In genomic region chr15:89656116-89656815, GRCh38 we compare ENCODE assay signal across 11 cellular contexts. TPM values are rescaled to one million over a fixed set of nuclear protein-coding genes. Genes with fewer than 3 reads are reported as not detected.
A peak's percentile ranks its signal among the peaks of the same experiment; 100 is the strongest.
DNase-seq lines count a peak whose midpoint lies in the region; ATAC-seq, FAIRE-seq and TF ChIP-seq lines count a peak whose summit lies in the region.
"Had no signal": no experiment of that assay in that cellular context is flagged by ENCODE, and none has a peak within 500 bp of the region (broad histone marks: within the 10 kb centered on the region; RNA-seq: fewer than 3 reads in every experiment).

No MANE protein-coding gene starts in this region.

- in situ Hi-C loops in HepG2 (cut with HindIII; ENCODE audit: extremely low pct_ligation_motif_present, low pct_unique_long_range_greater_than_20kb) = no loop called here

- ATAC-seq in HepG2 = no peak
- ATAC-seq in right lobe of liver = no peak

- CTCF ChIA-PET in HepG2 (lab: Yijun Ruan, JAX; ENCODE audit: low intra/inter-chr PET ratio, low total read pairs) = no interaction called here

- FAIRE-seq in HepG2 (lab: Jason Lieb, UNC) = no peak
- FAIRE-seq: HTR-8/SVneo had no signal

- H3K4me2 ChIP-seq in HepG2 (ENCODE audit: low read depth, low read length) = peak overlapping the region; percentile 100
- no peak overlapping the region for H3K4me2 ChIP-seq in smooth muscle cell

- no peak overlapping the region for H2AFZ ChIP-seq in HepG2 (ENCODE audit: low read length)
- H2AFZ ChIP-seq in smooth muscle cell (ENCODE audit: low read depth) = no peak overlapping the region

- H3F3A ChIP-seq in smooth muscle cell (ENCODE audit: low read depth) = peaks cover 3% of the 10 kb centered on the region

- WGBS in HepG2 (ENCODE audit: low lambda C conversion rate) = 16% methylated on average over 7 of the region's 7 CpGs
- WGBS in right lobe of liver (ENCODE audit: insufficient coverage, low coverage, low lambda C conversion rate, missing lambda C conversion rate) = 75% methylated on average over 6 of the region's 7 CpGs
- WGBS in smooth muscle cell (ENCODE audit: low lambda C conversion rate) = 64% methylated on average over 7 of the region's 7 CpGs

- H3K4me1 ChIP-seq in HepG2 (ENCODE audit: insufficient read depth, low read length) (peaks cover 31% of the 10 kb centered on the region), right lobe of liver (peaks cover 0 to 9% (median 0%) of the 10 kb centered on the region in 4 donors), smooth muscle cell (ENCODE audit: low read depth) (peaks cover 7% of the 10 kb centered on the region)
- H3K4me1 ChIP-seq in effector memory CD4-positive, alpha-beta T cell (ENCODE audit: control insufficient read depth, insufficient read depth, low read length, poor library complexity, severe bottlenecking) = peaks cover 5% of the 10 kb centered on the region

- no peaks in the 10 kb centered on the region for H3K9me3 ChIP-seq in HepG2 (ENCODE audit: low read length)
- no peaks in the 10 kb centered on the region for H3K9me3 ChIP-seq in right lobe of liver
- H3K9me3 ChIP-seq in SK-N-MC (ENCODE audit: low read depth, low read length) = no peaks in the 10 kb centered on the region
- H3K9me3 ChIP-seq in effector memory CD4-positive, alpha-beta T cell (ENCODE audit: control insufficient read depth, low read length) = no peaks in the 10 kb centered on the region
- no peaks in the 10 kb centered on the region for H3K9me3 ChIP-seq in WERI-Rb-1 (ENCODE audit: severe bottlenecking)
- H3K9me3 ChIP-seq in smooth muscle cell (replicated peaks; ENCODE audit: low read depth) = no peaks in the 10 kb centered on the region

- DNase-seq in HepG2 (ENCODE audit: low spot score) (no peak), right lobe of liver (no peak), SK-N-MC (ENCODE audit: low read depth, low spot score) (no peak), fibroblast of the aortic adventitia (ENCODE audit: low read depth) (peak; percentile 32), NCI-H2029 (lab: John Stamatoyannopoulos, UW) (no peak), WERI-Rb-1 (no peak), smooth muscle cell (lab: John Stamatoyannopoulos, UW; ENCODE audit: unreplicated experiment) (no peak)
- no peak for DNase-seq in effector memory CD4-positive, alpha-beta T cell
- DNase-seq: activated CD8-positive, alpha-beta memory T cell treated with anti-CD3 and anti-CD28 coated beads, Interleukin-2, amount 10 ng/mL, durations not matched to agents 7 days and 5 days; SIG-M5 had no signal

- TF ChIP-seq RAD21 in HepG2 (CRISPR knock-in tag; IDR thresholded peaks at IDR 0.05) = no peak

- H4K20me1 ChIP-seq in HepG2 (ENCODE audit: insufficient read depth, low read length) (no peaks in the 10 kb centered on the region), smooth muscle cell (ENCODE audit: low read depth) (peaks cover 6% of the 10 kb centered on the region)

- H3K4me3 ChIP-seq in HepG2 (replicated peaks in 1 of 3; ENCODE audit: insufficient read depth in 1 of 3, low read depth in 2 of 3, low read length in 3 of 3) (peak overlapping the region in 1 of 3 experiments; percentile 66; a peak in 1 of 6 replicates), right lobe of liver (no peak overlapping the region), SK-N-MC (no peak overlapping the region), fibroblast of the aortic adventitia (ENCODE audit: low read depth, low read length) (no peak overlapping the region), WERI-Rb-1 (ENCODE audit: low read depth, low read length) (no peak overlapping the region), smooth muscle cell (no peak overlapping the region)
- no peak overlapping the region for H3K4me3 ChIP-seq in effector memory CD4-positive, alpha-beta T cell (ENCODE audit: insufficient read depth, low read depth, low read length, poor library complexity, severe bottlenecking)

- H3K9ac ChIP-seq in HepG2 (ENCODE audit: insufficient read depth, low read depth, low read length) = no peak overlapping the region
- peak overlapping the region; percentile 42 for H3K9ac ChIP-seq in SK-N-MC (ENCODE audit: insufficient read length)
- H3K9ac ChIP-seq in smooth muscle cell (ENCODE audit: low read depth) = no peak overlapping the region

- H3K27me3 ChIP-seq in HepG2 (ENCODE audit: control insufficient read depth in 1 of 2, insufficient read depth in 2 of 2, low read length in 2 of 2) (peaks cover 0 to 2% of the 10 kb centered on the region in 2 experiments; a peak in 1 of 5 replicates), right lobe of liver (no peaks in the 10 kb centered on the region), WERI-Rb-1 (ENCODE audit: insufficient read depth, low read depth, severe bottlenecking) (no peaks in the 10 kb centered on the region), smooth muscle cell (ENCODE audit: low read depth) (no peaks in the 10 kb centered on the region)
- peaks cover 17% of the 10 kb centered on the region for H3K27me3 ChIP-seq in effector memory CD4-positive, alpha-beta T cell (replicated peaks; ENCODE audit: control insufficient read depth, insufficient read depth, low read length, poor library complexity, severe bottlenecking)

- TF ChIP-seq CTCF in HepG2 (CRISPR knock-in tag; IDR thresholded peaks at IDR 0.05) (no peak), right lobe of liver (IDR thresholded peaks at IDR 0.05) (no peak), fibroblast of the aortic adventitia (IDR thresholded peaks at IDR 0.05; ENCODE audit: insufficient read depth, low read length) (no peak), WERI-Rb-1 (IDR thresholded peaks at IDR 0.05; ENCODE audit: low read depth, low read length) (no peak), smooth muscle cell (IDR thresholded peaks at IDR 0.05; ENCODE audit: borderline replicate concordance, insufficient read depth, poor library complexity, severe bottlenecking) (no peak)

- TF ChIP-seq EP300 in HepG2 (IDR thresholded peaks at IDR 0.05; ENCODE audit: low read depth in 2 of 2, low read length in 2 of 2) = no peak
- TF ChIP-seq EP300 in HepG2 (CRISPR knock-in tag; IDR thresholded peaks at IDR 0.05; ENCODE audit: borderline replicate concordance) = no peak

- H3K27ac ChIP-seq in HepG2 (ENCODE audit: extremely low read length, insufficient read depth, low read length) = no peak overlapping the region
- no peak overlapping the region for H3K27ac ChIP-seq in right lobe of liver
- peak overlapping the region; percentile 86 for H3K27ac ChIP-seq in SK-N-MC
- H3K27ac ChIP-seq in effector memory CD4-positive, alpha-beta T cell (ENCODE audit: insufficient read depth, low read length, poor library complexity, severe bottlenecking) = no peak overlapping the region
- no peak overlapping the region for H3K27ac ChIP-seq in WERI-Rb-1
- H3K27ac ChIP-seq in smooth muscle cell (ENCODE audit: low read depth) = no peak overlapping the region

- no peaks in the 10 kb centered on the region for H3K79me2 ChIP-seq in HepG2 (ENCODE audit: insufficient read depth, low read length)
- peaks cover 11% of the 10 kb centered on the region for H3K79me2 ChIP-seq in smooth muscle cell (ENCODE audit: low read depth)

- BruUV-seq in HepG2 (replicated peaks; lab: Mats Ljungman, UMichigan) = no TSS peak

- intact Hi-C loops in HepG2 (cut with micrococcal nuclease; ENCODE audit: unreplicated experiment) (no loop called here), right lobe of liver (cut with DNase I) (no loop called here)

- H3K36me3 ChIP-seq in HepG2 (replicated peaks in 1 of 2; ENCODE audit: control insufficient read depth in 1 of 2, insufficient read depth in 2 of 2, low read length in 2 of 2) (no peaks in the 10 kb centered on the region), right lobe of liver (no peaks in the 10 kb centered on the region), SK-N-MC (ENCODE audit: insufficient read depth, low read length) (peaks cover 14% of the 10 kb centered on the region; the same call in 1 of the 2 replicates), WERI-Rb-1 (peaks cover 11% of the 10 kb centered on the region; the same call in 1 of the 2 replicates), smooth muscle cell (ENCODE audit: low read depth) (no peaks in the 10 kb centered on the region)
- H3K36me3 ChIP-seq in effector memory CD4-positive, alpha-beta T cell (ENCODE audit: control insufficient read depth, insufficient read depth, low read length) = no peaks in the 10 kb centered on the region

- POLR2A ChIA-PET in HepG2 (lab: Yijun Ruan, JAX) = no interaction called here

- TF ChIP-seq POLR2A in HepG2 (IDR thresholded peaks at IDR 0.05; ENCODE audit: insufficient read depth in 1 of 2, low read depth in 2 of 2, low read length in 2 of 2) (no peak), right lobe of liver (IDR thresholded peaks at IDR 0.05) (no peak)

RNA-seq across cellular contexts. Expression of gene KIF7, which starts 1.0 kb away (rescaled TPM):
- total RNA-seq in HepG2 (2016; rRNA removed; fragmentation: Illumina TruSeq; extraction: Trizol) = 4.4 and 6.2 TPM in 2 replicates
- 0.26 and 0.40 TPM in 2 replicates for total RNA-seq in HepG2 (2016; cell fraction: cytosol; rRNA removed; fragmentation: Illumina TruSeq; extraction: Trizol; ENCODE audit: low read depth)
- total RNA-seq in HepG2 (2016; cell fraction: insoluble cytoplasmic fraction; rRNA removed; fragmentation: Illumina TruSeq; extraction: Trizol) = 3.6 and 6.7 TPM in 2 replicates
- total RNA-seq in HepG2 (2016; cell fraction: membrane; rRNA removed; fragmentation: Illumina TruSeq; extraction: Trizol) = 0.65 and 0.86 TPM in 2 replicates
- total RNA-seq in HepG2 (2016; cell fraction: nucleus; rRNA removed; fragmentation: Illumina TruSeq; extraction: Trizol) = 4.7 and 7.0 TPM in 2 replicates
- 1.5 and 2.2 TPM in 2 replicates for polyA plus RNA-seq in HepG2 (2011; rRNA removed)
- 1.0 and 1.3 TPM in 2 replicates for polyA plus RNA-seq in HepG2 (2011; cell fraction: cytosol; rRNA removed)
- 7.0 and 11.6 TPM in 2 replicates for polyA plus RNA-seq in HepG2 (2011; cell fraction: nucleus; rRNA removed)
- 1.1 and 1.2 TPM in 2 replicates for polyA plus RNA-seq in HepG2 (2012)
- 0.14 and 0.16 TPM in 2 replicates for polyA plus RNA-seq in HepG2 (2016; cell fraction: cytosol; fragmentation: Illumina TruSeq; extraction: Trizol; ENCODE audit: low read depth)
- 3.4 and 4.0 TPM in 2 replicates for polyA plus RNA-seq in HepG2 (2016; cell fraction: insoluble cytoplasmic fraction; fragmentation: Illumina TruSeq; extraction: Trizol; ENCODE audit: low read depth)
- 0.29 and 0.38 TPM in 2 replicates for polyA plus RNA-seq in HepG2 (2016; cell fraction: membrane; fragmentation: Illumina TruSeq; extraction: Trizol; ENCODE audit: low read depth)
- 12.8 and 16.5 TPM in 2 replicates for polyA plus RNA-seq in HepG2 (2016; cell fraction: nucleus; fragmentation: Illumina TruSeq; extraction: Trizol; ENCODE audit: insufficient read depth, low read depth)
- polyA minus RNA-seq in HepG2 (2011; rRNA and poly(A)+ RNA removed; ENCODE audit: low replicate concordance) = 0.21 and 4.1 TPM in 2 replicates
- polyA minus RNA-seq in HepG2 (2011; cell fraction: cytosol; rRNA and poly(A)+ RNA removed) = 0.89 and 1.2 TPM in 2 replicates
- polyA minus RNA-seq in HepG2 (2011; cell fraction: nucleus; rRNA and poly(A)+ RNA removed) = 3.3 and 3.5 TPM in 2 replicates
- under 1 TPM; 0.34 to 0.92 (median 0.48) TPM for total RNA-seq in right lobe of liver
- 10.6 and 22.1 TPM in 2 replicates for total RNA-seq in fibroblast of the aortic adventitia (ENCODE audit: low replicate concordance)
- 4.8 and 7.6 TPM in 2 replicates for total RNA-seq in smooth muscle cell
- 7.4 and 7.6 TPM in 2 replicates for polyA plus RNA-seq in smooth muscle cell

RNA-seq across cellular contexts. Expression of gene PLIN1, which starts 22.9 kb away (rescaled TPM):
- total RNA-seq in HepG2 (2016; rRNA removed; fragmentation: Illumina TruSeq; extraction: Trizol) = 0.73 and 1.2 TPM in 2 replicates
- 0.71 TPM in 2 replicates for total RNA-seq in HepG2 (2016; cell fraction: cytosol; rRNA removed; fragmentation: Illumina TruSeq; extraction: Trizol; ENCODE audit: low read depth)
- total RNA-seq in HepG2 (2016; cell fraction: insoluble cytoplasmic fraction; rRNA removed; fragmentation: Illumina TruSeq; extraction: Trizol) = 0.65 and 1.4 TPM in 2 replicates
- total RNA-seq in HepG2 (2016; cell fraction: membrane; rRNA removed; fragmentation: Illumina TruSeq; extraction: Trizol) = 0.34 and 0.76 TPM in 2 replicates
- 1.3 TPM in 2 replicates for total RNA-seq in HepG2 (2016; cell fraction: nucleus; rRNA removed; fragmentation: Illumina TruSeq; extraction: Trizol)
- polyA plus RNA-seq in HepG2 (2011; rRNA removed) = 0.74 and 0.78 TPM in 2 replicates
- polyA plus RNA-seq in HepG2 (2011; cell fraction: cytosol; rRNA removed) = 0.16 and 0.60 TPM in 2 replicates
- 1.6 and 2.1 TPM in 2 replicates for polyA plus RNA-seq in HepG2 (2011; cell fraction: nucleus; rRNA removed)
- polyA plus RNA-seq in HepG2 (2012) = 0.49 and 0.54 TPM in 2 replicates
- 1.5 and 1.7 TPM in 2 replicates for polyA plus RNA-seq in HepG2 (2016; cell fraction: cytosol; fragmentation: Illumina TruSeq; extraction: Trizol; ENCODE audit: low read depth)
- polyA plus RNA-seq in HepG2 (2016; cell fraction: insoluble cytoplasmic fraction; fragmentation: Illumina TruSeq; extraction: Trizol; ENCODE audit: low read depth) = 0.97 and 1.0 TPM in 2 replicates
- 0.22 and 0.55 TPM in 2 replicates for polyA plus RNA-seq in HepG2 (2016; cell fraction: membrane; fragmentation: Illumina TruSeq; extraction: Trizol; ENCODE audit: low read depth)
- 3.1 and 3.5 TPM in 2 replicates for polyA plus RNA-seq in HepG2 (2016; cell fraction: nucleus; fragmentation: Illumina TruSeq; extraction: Trizol; ENCODE audit: insufficient read depth, low read depth)
- 0.49 TPM in 1 of 2 replicates, not detected in the other for polyA minus RNA-seq in HepG2 (2011; rRNA and poly(A)+ RNA removed; ENCODE audit: low replicate concordance)
- not detected in 2 replicates for polyA minus RNA-seq in HepG2 (2011; cell fraction: cytosol; rRNA and poly(A)+ RNA removed)
- polyA minus RNA-seq in HepG2 (2011; cell fraction: nucleus; rRNA and poly(A)+ RNA removed) = 0.87 and 1.4 TPM in 2 replicates
- 10 to 100 TPM in 4 of 6 experiments, 1 to 10 TPM in 2; 2.5 to 28.8 (median 18.6) TPM for total RNA-seq in right lobe of liver
- 0.27 and 0.41 TPM in 2 replicates for total RNA-seq in fibroblast of the aortic adventitia (ENCODE audit: low replicate concordance)
- total RNA-seq in smooth muscle cell = 0.04 and 0.13 TPM in 2 replicates
- polyA plus RNA-seq in smooth muscle cell = 0.66 TPM in 1 of 2 replicates, not detected in the other

RNA-seq across cellular contexts. Expression of gene PEX11A, which starts 34.3 kb away (rescaled TPM):
- 13.9 and 15.1 TPM in 2 replicates for total RNA-seq in HepG2 (2016; rRNA removed; fragmentation: Illumina TruSeq; extraction: Trizol)
- 4.7 and 7.4 TPM in 2 replicates for total RNA-seq in HepG2 (2016; cell fraction: cytosol; rRNA removed; fragmentation: Illumina TruSeq; extraction: Trizol; ENCODE audit: low read depth)
- total RNA-seq in HepG2 (2016; cell fraction: insoluble cytoplasmic fraction; rRNA removed; fragmentation: Illumina TruSeq; extraction: Trizol) = 13.4 and 17.5 TPM in 2 replicates
- 13.1 and 13.3 TPM in 2 replicates for total RNA-seq in HepG2 (2016; cell fraction: membrane; rRNA removed; fragmentation: Illumina TruSeq; extraction: Trizol)
- total RNA-seq in HepG2 (2016; cell fraction: nucleus; rRNA removed; fragmentation: Illumina TruSeq; extraction: Trizol) = 10.3 and 14.3 TPM in 2 replicates
- polyA plus RNA-seq in HepG2 (2011; rRNA removed) = 9.9 and 10.2 TPM in 2 replicates
- 6.7 and 8.8 TPM in 2 replicates for polyA plus RNA-seq in HepG2 (2011; cell fraction: cytosol; rRNA removed)
- 3.8 and 4.1 TPM in 2 replicates for polyA plus RNA-seq in HepG2 (2011; cell fraction: nucleus; rRNA removed)
- polyA plus RNA-seq in HepG2 (2012) = 7.1 and 12.4 TPM in 2 replicates
- 4.6 and 5.2 TPM in 2 replicates for polyA plus RNA-seq in HepG2 (2016; cell fraction: cytosol; fragmentation: Illumina TruSeq; extraction: Trizol; ENCODE audit: low read depth)
- polyA plus RNA-seq in HepG2 (2016; cell fraction: insoluble cytoplasmic fraction; fragmentation: Illumina TruSeq; extraction: Trizol; ENCODE audit: low read depth) = 11.8 and 13.2 TPM in 2 replicates
- 7.2 and 9.6 TPM in 2 replicates for polyA plus RNA-seq in HepG2 (2016; cell fraction: membrane; fragmentation: Illumina TruSeq; extraction: Trizol; ENCODE audit: low read depth)
- 20.5 and 22.2 TPM in 2 replicates for polyA plus RNA-seq in HepG2 (2016; cell fraction: nucleus; fragmentation: Illumina TruSeq; extraction: Trizol; ENCODE audit: insufficient read depth, low read depth)
- polyA minus RNA-seq in HepG2 (2011; rRNA and poly(A)+ RNA removed; ENCODE audit: low replicate concordance) = 11.1 and 11.3 TPM in 2 replicates
- 6.5 and 7.1 TPM in 2 replicates for polyA minus RNA-seq in HepG2 (2011; cell fraction: cytosol; rRNA and poly(A)+ RNA removed)
- 4.8 and 7.3 TPM in 2 replicates for polyA minus RNA-seq in HepG2 (2011; cell fraction: nucleus; rRNA and poly(A)+ RNA removed)
- total RNA-seq in right lobe of liver = 10 to 100 TPM in 5 of 6 experiments, 1 to 10 TPM in 1; 6.9 to 30.9 (median 22.6) TPM
- total RNA-seq in fibroblast of the aortic adventitia (ENCODE audit: low replicate concordance) = 8.7 and 13.0 TPM in 2 replicates
- total RNA-seq in smooth muscle cell = 4.7 and 9.0 TPM in 2 replicates
- 3.8 and 5.6 TPM in 2 replicates for polyA plus RNA-seq in smooth muscle cell

RNA-seq across cellular contexts. Expression of gene WDR93, which starts 34.3 kb away (rescaled TPM):
- total RNA-seq in HepG2 (2016; rRNA removed; fragmentation: Illumina TruSeq; extraction: Trizol) = not detected in 2 replicates
- total RNA-seq in HepG2 (2016; cell fraction: cytosol; rRNA removed; fragmentation: Illumina TruSeq; extraction: Trizol; ENCODE audit: low read depth) = not detected in 2 replicates
- total RNA-seq in HepG2 (2016; cell fraction: insoluble cytoplasmic fraction; rRNA removed; fragmentation: Illumina TruSeq; extraction: Trizol) = 0.06 TPM in 1 of 2 replicates, not detected in the other
- not detected in 2 replicates for total RNA-seq in HepG2 (2016; cell fraction: membrane; rRNA removed; fragmentation: Illumina TruSeq; extraction: Trizol)
- total RNA-seq in HepG2 (2016; cell fraction: nucleus; rRNA removed; fragmentation: Illumina TruSeq; extraction: Trizol) = not detected in 2 replicates
- polyA plus RNA-seq in HepG2 (2011; rRNA removed) = 0.07 and 0.08 TPM in 2 replicates
- 0.03 and 0.05 TPM in 2 replicates for polyA plus RNA-seq in HepG2 (2011; cell fraction: cytosol; rRNA removed)
- polyA plus RNA-seq in HepG2 (2011; cell fraction: nucleus; rRNA removed) = not detected in 2 replicates
- not detected in 2 replicates for polyA plus RNA-seq in HepG2 (2012)
- polyA plus RNA-seq in HepG2 (2016; cell fraction: cytosol; fragmentation: Illumina TruSeq; extraction: Trizol; ENCODE audit: low read depth) = not detected in 2 replicates
- polyA plus RNA-seq in HepG2 (2016; cell fraction: insoluble cytoplasmic fraction; fragmentation: Illumina TruSeq; extraction: Trizol; ENCODE audit: low read depth) = not detected in 2 replicates
- not detected in 2 replicates for polyA plus RNA-seq in HepG2 (2016; cell fraction: membrane; fragmentation: Illumina TruSeq; extraction: Trizol; ENCODE audit: low read depth)
- not detected in 2 replicates for polyA plus RNA-seq in HepG2 (2016; cell fraction: nucleus; fragmentation: Illumina TruSeq; extraction: Trizol; ENCODE audit: insufficient read depth, low read depth)
- polyA minus RNA-seq in HepG2 (2011; rRNA and poly(A)+ RNA removed; ENCODE audit: low replicate concordance) = 0.14 TPM in 1 of 2 replicates, not detected in the other
- polyA minus RNA-seq in HepG2 (2011; cell fraction: cytosol; rRNA and poly(A)+ RNA removed) = not detected in 2 replicates
- not detected in 2 replicates for polyA minus RNA-seq in HepG2 (2011; cell fraction: nucleus; rRNA and poly(A)+ RNA removed)
- not detected for total RNA-seq in right lobe of liver
- 0.09 and 0.49 TPM in 2 replicates for total RNA-seq in fibroblast of the aortic adventitia (ENCODE audit: low replicate concordance)
- 0.13 TPM in 1 of 2 replicates, not detected in the other for total RNA-seq in smooth muscle cell
- 0.80 TPM in 1 of 2 replicates, not detected in the other for polyA plus RNA-seq in smooth muscle cell
- total RNA-seq: activated CD8-positive, alpha-beta memory T cell treated with anti-CD3 and anti-CD28 coated beads, Interleukin-2, amount 10 ng/mL, durations not matched to agents 7 days and 5 days had no signal
